8 cellular contexts compared by ENCODE assay signal in genomic region chr2:127810156-127810636, GRCh38. TPM values are rescaled to one million over a fixed set of nuclear protein-coding genes. Genes with fewer than 3 reads are reported as not detected.
DNase-seq lines count a peak whose midpoint lies in the region; ATAC-seq and TF ChIP-seq lines count a peak whose summit lies in the region.

No MANE protein-coding gene starts in this region.

- H3K36me3 ChIP-seq in iPS-15b (ENCODE audit: control insufficient read depth, insufficient read depth, low read length) = no peaks in the 10 kb centered on the region
- no peaks in the 10 kb centered on the region for H3K36me3 ChIP-seq in spleen

- peaks cover 8% of the 10 kb centered on the region for H3K27me3 Mint-ChIP-seq in activated naive CD8-positive, alpha-beta T cell treated with anti-CD3 and anti-CD28 coated beads for 36 hours

- H3K27ac ChIP-seq in spleen = peak overlapping the region; percentile 79 to 97 (median 96)

- TF ChIP-seq CTCF in HFF-Myc (IDR thresholded peaks at IDR 0.05; ENCODE audit: low read depth, low read length, missing control alignments) (no peak), spleen (IDR thresholded peaks at IDR 0.05 in 8 of 11, conservative IDR thresholded peaks at IDR 0.05 in 3 of 11) (no peak)

- H3K9me3 Mint-ChIP-seq in activated naive CD8-positive, alpha-beta T cell treated with anti-CD3 and anti-CD28 coated beads for 36 hours = no peaks in the 10 kb centered on the region

- H3K9ac ChIP-seq in iPS-15b (ENCODE audit: low read depth, low read length) = peak overlapping the region; percentile 94

- peak overlapping the region; percentile 100 for H3K4me3 Mint-ChIP-seq in activated naive CD8-positive, alpha-beta T cell treated with anti-CD3 and anti-CD28 coated beads for 36 hours

- peaks cover 30% of the 10 kb centered on the region for H3K36me3 Mint-ChIP-seq in activated naive CD8-positive, alpha-beta T cell treated with anti-CD3 and anti-CD28 coated beads for 36 hours

- no peaks in the 10 kb centered on the region for H3K27me3 ChIP-seq in iPS-15b (ENCODE audit: control insufficient read depth, insufficient read depth, low read length)
- no peaks in the 10 kb centered on the region for H3K27me3 ChIP-seq in spleen (replicated peaks in 1 of 7)

- H3K9me3 ChIP-seq in iPS-15b (ENCODE audit: control insufficient read depth, insufficient read depth, low read length) = no peaks in the 10 kb centered on the region
- H3K9me3 ChIP-seq in spleen = no peaks in the 10 kb centered on the region

- H3K4me1 ChIP-seq in iPS-15b (ENCODE audit: control insufficient read depth, insufficient read depth, low read length) (peaks cover 10% of the 10 kb centered on the region), spleen (peaks cover 43 to 63% (median 53%) of the 10 kb centered on the region in 6 donors)

- peaks cover 34% of the 10 kb centered on the region for H3K4me1 Mint-ChIP-seq in activated naive CD8-positive, alpha-beta T cell treated with anti-CD3 and anti-CD28 coated beads for 36 hours

- peak overlapping the region; percentile 100 for H3K27ac Mint-ChIP-seq in activated naive CD8-positive, alpha-beta T cell treated with anti-CD3 and anti-CD28 coated beads for 36 hours

- DNase-seq in AG08395 (ENCODE audit: low spot score) (peak; percentile 32), HFF-Myc (ENCODE audit: extremely low read depth, low read depth) (no peak), spleen (no peak)
- no peak for DNase-seq in activated naive CD8-positive, alpha-beta T cell treated with anti-CD3 and anti-CD28 coated beads for 36 hours
- no peak for DNase-seq in effector CD4-positive, alpha-beta T cell

- H3K4me3 ChIP-seq in HFF-Myc (replicated peaks; ENCODE audit: low read depth, low read length) (peak overlapping the region; percentile 90), iPS-15b (ENCODE audit: low read depth, low read length) (peak overlapping the region; percentile 93), spleen (peak overlapping the region; percentile 54 to 95 (median 83))

- TF ChIP-seq POLR2A in spleen (IDR thresholded peaks at IDR 0.05) = no peak

- ATAC-seq in HG03354 (IDR thresholded peaks at IDR 0.05; ENCODE audit: poor library complexity, severe bottlenecking, unreplicated experiment) (no peak), GM19455 (IDR thresholded peaks at IDR 0.05; ENCODE audit: unreplicated experiment) (no peak)

- 0 to 1% (median 1%) methylated on average over 11 of the region's 11 CpGs for WGBS in spleen, 5 donors

- intact Hi-C loops in spleen (cut with DNase I; ENCODE audit: low total_unique reads) = no loop called here

RNA-seq across cellular contexts. Expression of gene WDR33, which starts 0.8 kb away (rescaled TPM):
- total RNA-seq in activated naive CD8-positive, alpha-beta T cell treated with anti-CD3 and anti-CD28 coated beads for 36 hours = 10 to 100 TPM; 76.5 to 82.5 TPM
- total RNA-seq in spleen = 10 to 100 TPM; 56.6 to 85.3 (median 64.1) TPM
- 10 to 100 TPM; 15.4 to 18.4 (median 17.5) TPM for polyA plus RNA-seq in spleen

RNA-seq across cellular contexts. Expression of gene POLR2D, which starts 47.8 kb away (rescaled TPM):
- 10 to 100 TPM; 91.8 to 97.2 TPM for total RNA-seq in activated naive CD8-positive, alpha-beta T cell treated with anti-CD3 and anti-CD28 coated beads for 36 hours
- total RNA-seq in spleen = 10 to 100 TPM; 16.1 to 29.8 (median 25.6) TPM
- 10 to 100 TPM; 11.4 to 16.0 (median 13.4) TPM for polyA plus RNA-seq in spleen
